In the genomic region with DNA sequence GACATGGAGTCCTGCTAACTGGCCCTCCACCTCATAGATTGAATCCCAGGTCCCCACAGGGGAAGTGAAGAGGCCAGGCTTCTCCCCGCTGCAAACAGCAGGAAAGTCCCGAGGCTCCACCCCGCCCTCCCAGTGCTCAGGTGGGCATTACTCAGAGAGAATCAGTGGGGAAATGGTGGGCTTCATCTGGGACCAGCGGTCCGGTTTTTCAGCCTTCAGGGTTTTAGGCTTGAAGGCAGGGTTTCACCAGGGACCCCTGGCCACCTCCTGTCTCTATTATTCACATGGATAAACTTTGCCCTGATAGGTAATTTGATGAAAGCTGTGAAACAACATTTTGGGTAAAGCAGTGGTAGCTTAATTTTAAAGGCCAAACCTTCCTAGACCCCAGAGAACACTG, we compare ENCODE assay signal across 28 cellular contexts. TPM values are rescaled to one million over a fixed set of nuclear protein-coding genes. Genes with fewer than 3 reads are reported as not detected.
"Had no signal": no experiment of that assay in that cellular context is flagged by ENCODE, and none has a peak within 500 bp of the region (broad histone marks: within the 10 kb centered on the region; RNA-seq: fewer than 3 reads in every experiment).

No MANE protein-coding gene starts in this region.

- H3K9me3 Mint-ChIP-seq: dendritic cell treated with granulocyte-macrophage colony-stimulating factor and Interleukin-4, amounts not matched to agents 40 ng/mL and 50 ng/mL, for 4 days; effector memory CD8-positive, alpha-beta T cell had no signal

- H3K4me1 Mint-ChIP-seq: endodermal cell had no signal

- H3K4me1 ChIP-seq: colonic mucosa, esophagus squamous epithelium, foreskin keratinocyte, gastrocnemius medialis, gastroesophageal sphincter, heart left ventricle, heart right ventricle had no signal

- ATAC-seq: effector memory CD8-positive, alpha-beta T cell; esophagus mucosa; foreskin keratinocyte; gastrocnemius medialis; gastroesophageal sphincter; heart left ventricle; heart right ventricle had no signal

- H3K36me3 ChIP-seq: colonic mucosa, esophagus squamous epithelium, gastrocnemius medialis, gastroesophageal sphincter, heart left ventricle, heart right ventricle had no signal

- H3K27ac Mint-ChIP-seq: dendritic cell treated with granulocyte-macrophage colony-stimulating factor and Interleukin-4, amounts not matched to agents 40 ng/mL and 50 ng/mL, for 4 days; effector memory CD8-positive, alpha-beta T cell; endodermal cell had no signal

- H3K4me3 ChIP-seq: colonic mucosa, coronary artery, dorsolateral prefrontal cortex, esophagus squamous epithelium, gastrocnemius medialis, gastroesophageal sphincter, heart left ventricle, heart right ventricle had no signal

- DNase-seq: colonic mucosa; cortex of kidney; dermis blood vessel endothelial cell; dorsolateral prefrontal cortex; effector CD4-positive, alpha-beta T cell; effector CD8-positive, alpha-beta T cell; effector memory CD4-positive, alpha-beta T cell; effector memory CD8-positive, alpha-beta T cell; endodermal cell; erythroblast; esophagus squamous epithelium; foreskin fibroblast; foreskin keratinocyte; foreskin melanocyte; gastrocnemius medialis; glutamatergic neuron; head of caudate nucleus; heart left ventricle; heart right ventricle had no signal

- H3K27me3 Mint-ChIP-seq: dendritic cell treated with granulocyte-macrophage colony-stimulating factor and Interleukin-4, amounts not matched to agents 40 ng/mL and 50 ng/mL, for 4 days; effector memory CD8-positive, alpha-beta T cell had no signal

- H3K27me3 ChIP-seq: colonic mucosa, esophagus squamous epithelium, foreskin keratinocyte, gastrocnemius medialis, gastroesophageal sphincter had no signal

- H3K9me3 ChIP-seq: colonic mucosa, esophagus squamous epithelium, gastrocnemius medialis, gastroesophageal sphincter, heart left ventricle, heart right ventricle had no signal

- H3K4me3 Mint-ChIP-seq: dendritic cell treated with granulocyte-macrophage colony-stimulating factor and Interleukin-4, amounts not matched to agents 40 ng/mL and 50 ng/mL, for 4 days; effector memory CD8-positive, alpha-beta T cell; endodermal cell had no signal

- H3K27ac ChIP-seq: colonic mucosa, coronary artery, dorsolateral prefrontal cortex, epithelial cell of prostate, esophagus squamous epithelium, foreskin keratinocyte, gastrocnemius medialis, gastroesophageal sphincter, heart left ventricle, heart right ventricle had no signal

RNA-seq across cellular contexts. Expression of a gene that starts 31.3 kb away (rescaled TPM):
- total RNA-seq: dermis microvascular lymphatic vessel endothelial cell, endodermal cell had no signal

RNA-seq across cellular contexts. Expression of a gene that starts 50.9 kb away (rescaled TPM):
- total RNA-seq: dermis blood vessel endothelial cell, dermis microvascular lymphatic vessel endothelial cell, endothelial cell of umbilical vein, fibroblast of villous mesenchyme, foreskin keratinocyte had no signal
- polyA plus RNA-seq: endothelial cell of umbilical vein, fibroblast of lung, foreskin keratinocyte had no signal
